14 cellular contexts compared by ENCODE assay signal in genomic region chr15:66685638-66686150, GRCh38. TPM values are rescaled to one million over a fixed set of nuclear protein-coding genes. Genes with fewer than 3 reads are reported as not detected.
A peak's percentile ranks its signal among the peaks of the same experiment; 100 is the strongest.
DNase-seq lines count a peak whose midpoint lies in the region; ATAC-seq and TF ChIP-seq lines count a peak whose summit lies in the region.
"Had no signal": no experiment of that assay in that cellular context is flagged by ENCODE, and none has a peak within 500 bp of the region (broad histone marks: within the 10 kb centered on the region; RNA-seq: fewer than 3 reads in every experiment).

No MANE protein-coding gene starts in this region.

- POLR2A ChIA-PET in HCT116 (lab: Charles Lee) = no interaction called here
- POLR2A ChIA-PET in CD8-positive, alpha-beta memory T cell (lab: Charles Lee) = no interaction called here

- no peak overlapping the region for H3K4me3 Mint-ChIP-seq in CD8-positive, alpha-beta memory T cell
- H3K4me3 Mint-ChIP-seq: CD8-positive, alpha-beta T cell; IgD-negative memory B cell; naive thymus-derived CD8-positive, alpha-beta T cell had no signal

- H3K27ac ChIP-seq in HCT116 (ENCODE audit: low read depth, low read length) (no peak overlapping the region), VCaP (no peak overlapping the region), tibial artery (no peak overlapping the region)
- H3K27ac ChIP-seq in CD8-positive, alpha-beta memory T cell (ENCODE audit: low read depth, low read length) = no peak overlapping the region

- peaks cover 0 to 14% (median 5%) of the 10 kb centered on the region in 3 donors for H3K36me3 Mint-ChIP-seq in CD8-positive, alpha-beta memory T cell
- H3K36me3 Mint-ChIP-seq: CD8-positive, alpha-beta T cell; IgD-negative memory B cell had no signal

- no TSS peak for BruUV-seq in HCT116 (replicated peaks; lab: Mats Ljungman, UMichigan)

- H3K27ac Mint-ChIP-seq in CD8-positive, alpha-beta memory T cell = peak overlapping the region in 1 of 8 donors; percentile 43
- H3K27ac Mint-ChIP-seq: CD8-positive, alpha-beta T cell had no signal

- no peaks in the 10 kb centered on the region for H3K9me2 ChIP-seq in HCT116 (ENCODE audit: insufficient read depth)

- H4K20me1 ChIP-seq in HCT116 (ENCODE audit: insufficient read depth) = no peaks in the 10 kb centered on the region

- H3K4me2 ChIP-seq in HCT116 (ENCODE audit: low read length) = no peak overlapping the region

- H3K4me1 ChIP-seq in HCT116 (ENCODE audit: control insufficient read depth in 1 of 2, insufficient read depth in 2 of 2, low read length in 2 of 2) (peaks cover 0 to 22% of the 10 kb centered on the region in 2 experiments; a peak in 2 of 4 replicates), tibial artery (no peaks in the 10 kb centered on the region)
- no peaks in the 10 kb centered on the region for H3K4me1 ChIP-seq in CD8-positive, alpha-beta memory T cell (ENCODE audit: insufficient read depth, low read length)

- H2AFZ ChIP-seq in HCT116 (ENCODE audit: low read depth, low read length, poor library complexity, severe bottlenecking) = peak overlapping the region; percentile 69

- H3K4me3 ChIP-seq in HCT116 (replicated peaks in 1 of 2; ENCODE audit: low read depth in 1 of 2, low read length in 2 of 2) (no peak overlapping the region), foreskin fibroblast (ENCODE audit: low read depth in 1 of 2, low read length in 2 of 2) (no peak overlapping the region), tibial artery (no peak overlapping the region)
- H3K4me3 ChIP-seq in CD8-positive, alpha-beta memory T cell (ENCODE audit: low read length) = no peak overlapping the region

- no peaks in the 10 kb centered on the region for H3K4me1 Mint-ChIP-seq in CD8-positive, alpha-beta memory T cell

- H3K27me3 Mint-ChIP-seq in CD8-positive, alpha-beta memory T cell = no peaks in the 10 kb centered on the region
- H3K27me3 Mint-ChIP-seq: IgD-negative memory B cell; naive thymus-derived CD8-positive, alpha-beta T cell had no signal

- no peak overlapping the region for H3K9ac ChIP-seq in HCT116 (ENCODE audit: low read length)

- RAD21 ChIA-PET in HCT116 (lab: Charles Lee; ENCODE audit: low non-redundant PET in 1 of 2, low total read pairs in 2 of 2, uncharacterized antibody in 2 of 2, unreplicated experiment in 2 of 2) = interaction anchor here in 1 of 2 experiments (0.7 to 1.3 kb wide), 3 partner anchors 66 to 166 kb away, joined by 3 to 5 read pairs (median 4); no protein-coding TSS in a partner anchor

- H3K9me3 ChIP-seq in HCT116 (ENCODE audit: control insufficient read depth in 1 of 2, insufficient read depth in 1 of 2, low read depth in 1 of 2, low read length in 2 of 2) = peaks cover 0 to 4% of the 10 kb centered on the region in 2 experiments; a peak in 1 of 4 replicates
- no peaks in the 10 kb centered on the region for H3K9me3 ChIP-seq in CD8-positive, alpha-beta memory T cell (ENCODE audit: low read length)
- H3K9me3 ChIP-seq in tibial artery = no peaks in the 10 kb centered on the region

- H3K36me3 ChIP-seq in HCT116 (ENCODE audit: control insufficient read depth in 1 of 2, insufficient read depth in 2 of 2, low read length in 2 of 2) = no peaks in the 10 kb centered on the region
- H3K36me3 ChIP-seq in CD8-positive, alpha-beta memory T cell (ENCODE audit: insufficient read depth, low read length) = no peaks in the 10 kb centered on the region
- no peaks in the 10 kb centered on the region for H3K36me3 ChIP-seq in tibial artery

- ATAC-seq in HCT116 = peak; percentile 75
- ATAC-seq in GM19452 (IDR thresholded peaks at IDR 0.05; ENCODE audit: unreplicated experiment) = no peak
- no peak for ATAC-seq in GM21737 (IDR thresholded peaks at IDR 0.05; ENCODE audit: unreplicated experiment)
- ATAC-seq: CD8-positive, alpha-beta T cell; naive thymus-derived CD8-positive, alpha-beta T cell had no signal

- no peaks in the 10 kb centered on the region for H3K79me2 ChIP-seq in HCT116 (ENCODE audit: insufficient read depth, low read length)

- peak; percentile 32 for TF ChIP-seq CTCF in AG09319 (IDR thresholded peaks at IDR 0.05; ENCODE audit: low read depth, low read length)
- TF ChIP-seq CTCF in HCT116 (IDR thresholded peaks at IDR 0.05 in 2 of 3, conservative IDR thresholded peaks at IDR 0.05 in 1 of 3; ENCODE audit: borderline replicate concordance in 1 of 3, insufficient read depth in 1 of 3, low read depth in 2 of 3, low read length in 2 of 3) = peak; percentile 54 to 67 (median 63); a peak in 5 of 6 replicates
- peak; percentile 63 for TF ChIP-seq CTCF in VCaP (conservative IDR thresholded peaks at IDR 0.05)
- peak; percentile 27 for TF ChIP-seq CTCF in foreskin fibroblast (IDR thresholded peaks at IDR 0.05; ENCODE audit: low read depth, low read length)
- no peak for TF ChIP-seq CTCF in tibial artery (IDR thresholded peaks at IDR 0.05)

- intact Hi-C loops in HCT116 (cut with micrococcal nuclease) (no loop called here), tibial artery (cut with DNase I; ENCODE audit: low total_unique reads) (no loop called here)

- CTCF ChIA-PET in HCT116 (lab: Charles Lee) = interaction anchor here (0.7 to 2.3 kb wide), 10 partner anchors 9 to 166 kb away, joined by 3 to 11 read pairs (median 3); no protein-coding TSS in a partner anchor
- CTCF ChIA-PET in CD8-positive, alpha-beta memory T cell (lab: Charles Lee) = interaction anchor here (1.0 kb wide), 1 partner anchor 30 kb away, joined by 3 read pairs; no protein-coding TSS in a partner anchor

- peak; percentile 50 for TF ChIP-seq RAD21 in HCT116 (IDR thresholded peaks at IDR 0.05; ENCODE audit: low read depth)

- TF ChIP-seq POLR2A in HCT116 (IDR thresholded peaks at IDR 0.05; ENCODE audit: borderline replicate concordance, extremely low read depth, insufficient read depth, insufficient read length) = no peak

- peaks cover 0 to 10% (median 0%) of the 10 kb centered on the region in 5 donors for H3K9me3 Mint-ChIP-seq in CD8-positive, alpha-beta memory T cell
- H3K9me3 Mint-ChIP-seq: CD8-positive, alpha-beta T cell had no signal

- no peak for DNase-seq in AG09319 (ENCODE audit: extremely low read depth, low read depth)
- DNase-seq in HCT116 (ENCODE audit: low read depth, low spot score) = no peak
- peak in 1 of 2 donors; percentile 37 for DNase-seq in foreskin fibroblast
- DNase-seq in CD8-positive, alpha-beta memory T cell = no peak
- no peak for DNase-seq in tibial artery
- DNase-seq: activated CD8-positive, alpha-beta memory T cell treated with anti-CD3 and anti-CD28 coated beads, Interleukin-2, amount 50 U/mL, for 4 hours; amygdala; CD8-positive, alpha-beta T cell; naive thymus-derived CD8-positive, alpha-beta T cell; NCI-H226 had no signal

- no peaks in the 10 kb centered on the region for H3K27me3 ChIP-seq in HCT116 (ENCODE audit: insufficient read depth, low read length)
- H3K27me3 ChIP-seq in CD8-positive, alpha-beta memory T cell (ENCODE audit: insufficient read depth, low read length, poor library complexity, severe bottlenecking) = no peaks in the 10 kb centered on the region
- H3K27me3 ChIP-seq in tibial artery = no peaks in the 10 kb centered on the region

TF ChIP-seq in HCT116, 20 proteins besides CTCF, POLR2A, EP300 and RAD21 (continues in another document):
- no peak for TF ChIP-seq ELF1 (IDR thresholded peaks at IDR 0.05; ENCODE audit: borderline replicate concordance, low read depth)
- no peak for TF ChIP-seq REST (IDR thresholded peaks at IDR 0.05; ENCODE audit: low read depth)
- no peak for TF ChIP-seq EZH2phosphoT487 (IDR thresholded peaks at IDR 0.05; ENCODE audit: borderline replicate concordance)
- TF ChIP-seq FOSL1 (IDR thresholded peaks at IDR 0.05; ENCODE audit: low read depth) = no peak
- TF ChIP-seq EGR1 (IDR thresholded peaks at IDR 0.05; ENCODE audit: low read depth) = no peak
- no peak for TF ChIP-seq POLR2AphosphoS5 (IDR thresholded peaks at IDR 0.05; ENCODE audit: low read depth, low read length)
- no peak for TF ChIP-seq SIN3A (IDR thresholded peaks at IDR 0.05; ENCODE audit: low read depth)
- TF ChIP-seq CEBPB (IDR thresholded peaks at IDR 0.05; ENCODE audit: low read depth) = no peak
- no peak for TF ChIP-seq ATF3 (IDR thresholded peaks at IDR 0.05)
- no peak for TF ChIP-seq EZH2 (IDR thresholded peaks at IDR 0.05)
- TF ChIP-seq CBX3 (IDR thresholded peaks at IDR 0.05; ENCODE audit: low read depth) = no peak
- no peak for TF ChIP-seq MAX (IDR thresholded peaks at IDR 0.05)

RNA-seq across cellular contexts. Expression of gene SMAD6, which starts 16.3 kb away (rescaled TPM):
- total RNA-seq in HCT116 (2021; ENCODE audit: unreplicated experiment) = 6.6 TPM
- 2.9 and 3.0 TPM in 2 replicates for polyA plus RNA-seq in HCT116 (2012)
- total RNA-seq in CD8-positive, alpha-beta memory T cell = under 1 TPM; 0.04 to 0.26 TPM
- not detected for polyA plus RNA-seq in CD8-positive, alpha-beta memory T cell
- polyA plus RNA-seq: IgD-negative memory B cell; naive thymus-derived CD8-positive, alpha-beta T cell had no signal

Comparison
In these comparisons a context has a peak if more than half of its experiments do, and no peak if none do; other contexts are left out.
1. CTCF ChIP-seq: peak in AG09319 (single experiment), HCT116 (3 of 3), VCaP (single experiment) and foreskin fibroblast (single experiment); none in tibial artery (0 of 2).